In genomic region chr2:86822668-86823067, GRCh38 we compare ENCODE assay signal across 1 cellular context.
TF ChIP-seq lines count a peak whose summit lies in the region.

No MANE protein-coding gene starts in this region.

TF ChIP-seq in HEK293, 187 proteins besides CTCF, POLR2A, EP300 and RAD21:
- TF ChIP-seq ZBTB1 (tag by site-specific recombination; IDR thresholded peaks at IDR 0.05): no peak
- peak; percentile 90 for TF ChIP-seq ZNF133 (tag by site-specific recombination; IDR thresholded peaks at IDR 0.05)
TF ChIP-seq in HEK293: peak in this region for 1.
